In the genomic region with DNA sequence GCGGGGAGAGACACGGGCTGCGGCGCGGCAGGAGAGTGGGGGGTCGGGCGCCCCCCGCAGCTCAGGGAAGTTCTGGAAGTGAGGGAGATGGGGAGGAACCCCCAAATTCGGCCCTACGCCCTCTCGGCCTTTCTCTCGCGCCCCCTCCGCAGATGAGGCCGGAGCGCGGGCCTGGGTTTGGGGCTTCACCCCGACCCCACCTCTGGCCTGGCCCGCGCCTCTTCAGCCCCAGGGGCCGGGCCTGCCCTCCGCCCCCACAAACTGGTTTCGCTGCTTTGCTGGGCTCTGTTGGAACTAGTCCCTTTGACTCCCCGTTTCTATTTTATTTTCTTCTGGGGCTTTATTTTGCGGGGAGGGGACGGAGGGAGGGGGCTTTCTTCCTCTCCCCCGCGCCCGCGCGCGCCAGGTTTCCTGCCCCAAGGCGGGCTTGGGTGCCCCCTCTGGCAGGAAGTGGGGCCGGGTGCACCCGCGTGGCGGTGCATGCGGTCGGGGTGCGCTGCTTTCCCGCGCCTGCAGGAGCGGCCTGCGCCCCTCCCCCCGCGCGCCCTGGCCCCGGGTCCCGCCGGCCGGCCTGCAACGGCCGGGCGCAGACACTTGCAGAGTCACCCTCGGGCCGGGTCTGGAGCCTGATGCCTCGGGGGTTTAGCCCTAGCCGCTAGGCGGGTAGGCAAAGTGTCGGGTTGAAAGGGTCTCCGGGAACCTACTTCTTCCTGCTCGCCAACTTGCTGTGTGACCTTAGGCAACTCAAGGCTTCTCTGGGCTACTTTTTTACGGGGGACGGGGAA, we compare ENCODE assay signal across 8 cellular contexts. TPM values are rescaled to one million over a fixed set of nuclear protein-coding genes. Genes with fewer than 3 reads are reported as not detected.
A peak's percentile ranks its signal among the peaks of the same experiment; 100 is the strongest.
DNase-seq lines count a peak whose midpoint lies in the region; ATAC-seq and TF ChIP-seq lines count a peak whose summit lies in the region.

No MANE protein-coding gene starts in this region.

- CTCF ChIA-PET in activated CD8-positive, alpha-beta T cell treated with anti-CD3 and anti-CD28 coated beads, Interleukin-2, amount 10 ng/mL, durations not matched to agents 7 days and 5 days (lab: Charles Lee) = no interaction called here

- H3K4me1 ChIP-seq in mucosa of descending colon (ENCODE audit: low read depth) (no peaks in the 10 kb centered on the region), stomach (peaks cover 23 to 50% (median 30%) of the 10 kb centered on the region in 4 donors)

- no peaks in the 10 kb centered on the region for H3K27me3 ChIP-seq in stomach

- DNase-seq in AML-193 (lab: John Stamatoyannopoulos, UW) (peak; percentile 51 to 58), GM19238 (ENCODE audit: insufficient read length, low spot score) (peak; percentile 76), NCI-H1930 (lab: John Stamatoyannopoulos, UW) (peak; percentile 55 to 71), endothelial cell (ENCODE audit: low spot score) (peak; percentile 57), mucosa of descending colon (peak; percentile 62 to 83 (median 78)), stomach (no peak), cerebellar cortex (ENCODE audit: low spot score) (no peak)
- peak; percentile 84 for DNase-seq in activated CD8-positive, alpha-beta T cell treated with anti-CD3 and anti-CD28 coated beads, Interleukin-2, amount 10 ng/mL, durations not matched to agents 7 days and 5 days

- no peak for TF ChIP-seq POLR2A in stomach (IDR thresholded peaks at IDR 0.05)

- no peak for TF ChIP-seq EP300 in stomach (IDR thresholded peaks at IDR 0.05)

- TF ChIP-seq CTCF in endothelial cell (IDR thresholded peaks at IDR 0.05; ENCODE audit: unreplicated experiment) = peak; percentile 42
- no peak for TF ChIP-seq CTCF in mucosa of descending colon (IDR thresholded peaks at IDR 0.05)
- TF ChIP-seq CTCF in stomach (IDR thresholded peaks at IDR 0.05) = peak in 3 of 7 experiments; percentile 19 to 33 (median 24)

- H3K27ac Mint-ChIP-seq in activated CD8-positive, alpha-beta T cell treated with anti-CD3 and anti-CD28 coated beads, Interleukin-2, amount 10 ng/mL, durations not matched to agents 7 days and 5 days = peak overlapping the region; percentile 96
- peak overlapping the region; percentile 46 for H3K27ac Mint-ChIP-seq in endothelial cell (ENCODE audit: unreplicated experiment)

- H3K36me3 ChIP-seq in mucosa of descending colon (ENCODE audit: low read depth) (no peaks in the 10 kb centered on the region), stomach (peaks cover 4 to 31% (median 26%) of the 10 kb centered on the region in 4 donors)

- ATAC-seq in activated CD8-positive, alpha-beta T cell treated with anti-CD3 and anti-CD28 coated beads, Interleukin-2, amount 10 ng/mL, durations not matched to agents 7 days and 5 days = peak; percentile 18
- ATAC-seq in mucosa of descending colon = peak; percentile 17

- H3K36me3 Mint-ChIP-seq in activated CD8-positive, alpha-beta T cell treated with anti-CD3 and anti-CD28 coated beads, Interleukin-2, amount 10 ng/mL, durations not matched to agents 7 days and 5 days (ENCODE audit: low read depth) = peaks cover 39% of the 10 kb centered on the region
- peaks cover 15% of the 10 kb centered on the region for H3K36me3 Mint-ChIP-seq in endothelial cell (ENCODE audit: low read depth, unreplicated experiment)

- peak overlapping the region; percentile 50 for H3K4me3 ChIP-seq in mucosa of descending colon
- H3K4me3 ChIP-seq in stomach = peak overlapping the region; percentile 65 to 85 (median 75)

- H3K4me1 Mint-ChIP-seq in activated CD8-positive, alpha-beta T cell treated with anti-CD3 and anti-CD28 coated beads, Interleukin-2, amount 10 ng/mL, durations not matched to agents 7 days and 5 days (ENCODE audit: low read depth) = peaks cover 58% of the 10 kb centered on the region
- H3K4me1 Mint-ChIP-seq in endothelial cell (ENCODE audit: unreplicated experiment) = peaks cover 18% of the 10 kb centered on the region

- intact Hi-C loops in mucosa of descending colon (cut with DNase I, micrococcal nuclease) (no loop called here), stomach (cut with DNase I; ENCODE audit: low total_unique reads) (no loop called here)

- peak overlapping the region; percentile 74 to 91 (median 80) for H3K27ac ChIP-seq in stomach

- H3K4me3 Mint-ChIP-seq in activated CD8-positive, alpha-beta T cell treated with anti-CD3 and anti-CD28 coated beads, Interleukin-2, amount 10 ng/mL, durations not matched to agents 7 days and 5 days = peak overlapping the region; percentile 94
- H3K4me3 Mint-ChIP-seq in endothelial cell (ENCODE audit: unreplicated experiment) = peak overlapping the region; percentile 88

- H3K27me3 Mint-ChIP-seq in activated CD8-positive, alpha-beta T cell treated with anti-CD3 and anti-CD28 coated beads, Interleukin-2, amount 10 ng/mL, durations not matched to agents 7 days and 5 days (ENCODE audit: low read depth) = no peaks in the 10 kb centered on the region
- H3K27me3 Mint-ChIP-seq in endothelial cell (ENCODE audit: unreplicated experiment) = peaks cover 18% of the 10 kb centered on the region

- H3K9me3 Mint-ChIP-seq in activated CD8-positive, alpha-beta T cell treated with anti-CD3 and anti-CD28 coated beads, Interleukin-2, amount 10 ng/mL, durations not matched to agents 7 days and 5 days (ENCODE audit: insufficient read depth) = no peaks in the 10 kb centered on the region
- no peaks in the 10 kb centered on the region for H3K9me3 Mint-ChIP-seq in endothelial cell (ENCODE audit: unreplicated experiment)

- WGBS in stomach, 5 donors = 4 to 13% (median 4%) methylated on average over 29 to 63 of the region's 64 CpGs

- H3K9me3 ChIP-seq in mucosa of descending colon = no peaks in the 10 kb centered on the region
- no peaks in the 10 kb centered on the region for H3K9me3 ChIP-seq in stomach

- POLR2A ChIA-PET in activated CD8-positive, alpha-beta T cell treated with anti-CD3 and anti-CD28 coated beads, Interleukin-2, amount 10 ng/mL, durations not matched to agents 7 days and 5 days (lab: Charles Lee) = interaction anchor here (0.9 to 2.2 kb wide), 10 partner anchors 11 to 458 kb away, joined by 3 to 42 read pairs (median 9); partner anchors contain the start of genes ILRUN, RPS10 and SMIM29

RNA-seq across cellular contexts. Expression of gene HMGA1, which starts 1.2 kb away (rescaled TPM):
- total RNA-seq in activated CD8-positive, alpha-beta T cell treated with anti-CD3 and anti-CD28 coated beads, Interleukin-2, amount 10 ng/mL, durations not matched to agents 7 days and 5 days = 100 to 1,000 TPM; 300 to 308 TPM
- total RNA-seq in endothelial cell (ENCODE audit: unreplicated experiment) = 528 TPM
- 100 to 1,000 TPM in 2 of 3 donors, 10 to 100 TPM in 1; 49.4 to 176 (median 124) TPM for total RNA-seq in mucosa of descending colon
- 100 to 1,000 TPM in 1 of 5 donors, 10 to 100 TPM in 3, 1 to 10 TPM in 1; 9.3 to 106 (median 33.6) TPM for total RNA-seq in stomach
- 100 to 1,000 TPM in 1 of 3 donors, 10 to 100 TPM in 2; 91.4 to 114 (median 92.6) TPM for polyA plus RNA-seq in stomach

RNA-seq across cellular contexts. Expression of gene SMIM29, which starts 10.9 kb away (rescaled TPM):
- 10 to 100 TPM; 21.3 to 26.7 TPM for total RNA-seq in activated CD8-positive, alpha-beta T cell treated with anti-CD3 and anti-CD28 coated beads, Interleukin-2, amount 10 ng/mL, durations not matched to agents 7 days and 5 days
- total RNA-seq in endothelial cell (ENCODE audit: unreplicated experiment) = 44.3 TPM
- total RNA-seq in mucosa of descending colon = 10 to 100 TPM in 2 of 3 donors, 1 to 10 TPM in 1; 6.5 to 15.1 (median 11.2) TPM
- 10 to 100 TPM in 2 of 5 donors, 1 to 10 TPM in 3; 2.8 to 49.1 (median 5.3) TPM for total RNA-seq in stomach
- polyA plus RNA-seq in stomach = 10 to 100 TPM; 30.4 to 41.5 (median 32.1) TPM

Comparison
In these comparisons a context has a peak if more than half of its experiments do, and no peak if none do; other contexts are left out.
1. DNase-seq: peak in AML-193 (2 of 2), GM19238 (single experiment), NCI-H1930 (2 of 2), activated CD8-positive, alpha-beta T cell treated with anti-CD3 and anti-CD28 coated beads, Interleukin-2, amount 10 ng/mL, durations not matched to agents 7 days and 5 days (single experiment), endothelial cell (single experiment) and mucosa of descending colon (3 of 3); none in stomach (single experiment) and cerebellar cortex (single experiment).